ENCODE assay signal across 32 cellular contexts in the genomic region with DNA sequence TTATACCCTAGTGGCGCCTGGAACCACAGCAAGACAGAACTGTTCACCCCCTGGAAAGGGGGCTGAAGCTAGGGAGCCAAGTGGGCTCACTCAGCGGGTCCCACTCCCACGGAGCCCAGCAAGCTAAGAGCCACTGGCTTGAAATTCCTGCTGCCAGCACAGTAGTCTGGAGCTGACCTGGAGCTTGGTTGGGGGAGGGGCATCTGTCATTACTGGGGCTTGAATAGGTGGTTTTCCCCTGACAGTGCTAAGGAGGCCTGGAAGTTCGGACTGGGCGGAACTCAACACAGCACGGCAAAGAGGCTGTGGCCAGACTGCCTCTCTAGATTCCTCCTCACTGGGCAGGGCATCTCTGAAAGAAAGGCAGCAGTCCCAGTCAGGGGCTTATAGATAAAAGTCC. TPM values are rescaled to one million over a fixed set of nuclear protein-coding genes. Genes with fewer than 3 reads are reported as not detected.
"Had no signal": no experiment of that assay in that cellular context is flagged by ENCODE, and none has a peak within 500 bp of the region (broad histone marks: within the 10 kb centered on the region; RNA-seq: fewer than 3 reads in every experiment).

No MANE protein-coding gene starts in this region.

- H3K36me3 ChIP-seq: brain microvascular endothelial cell, esophagus muscularis mucosa, gastrocnemius medialis, heart left ventricle had no signal

- H3K9me3 Mint-ChIP-seq: activated CD8-positive, alpha-beta T cell treated with anti-CD3 and anti-CD28 coated beads for 36 hours; activated T-cell treated with anti-CD3 and anti-CD28 coated beads, Interleukin-2, amount 50 U/mL, for 4 hours; activated T-helper 17 cell treated with anti-CD3 and anti-CD28 coated beads, Interleukin-2, amount 50 U/mL, for 72 hours; central memory CD8-positive, alpha-beta T cell; dendritic cell treated with granulocyte-macrophage colony-stimulating factor and Interleukin-4, amounts not matched to agents 40 ng/mL and 50 ng/mL, for 4 days had no signal

- H3K4me1 Mint-ChIP-seq: activated T-helper 17 cell treated with anti-CD3 and anti-CD28 coated beads, Interleukin-2, amount 50 U/mL, for 72 hours; central memory CD8-positive, alpha-beta T cell had no signal

- H3K4me3 ChIP-seq: coronary artery, dorsolateral prefrontal cortex, esophagus muscularis mucosa, gastrocnemius medialis, heart left ventricle had no signal

- H3K4me3 Mint-ChIP-seq: activated CD8-positive, alpha-beta T cell treated with anti-CD3 and anti-CD28 coated beads for 36 hours; activated naive CD8-positive, alpha-beta T cell; activated T-cell treated with anti-CD3 and anti-CD28 coated beads, Interleukin-2, amount 50 U/mL, for 4 hours; activated T-helper 17 cell treated with anti-CD3 and anti-CD28 coated beads, Interleukin-2, amount 50 U/mL, for 72 hours; central memory CD8-positive, alpha-beta T cell; dendritic cell treated with granulocyte-macrophage colony-stimulating factor and Interleukin-4, amounts not matched to agents 40 ng/mL and 50 ng/mL, for 4 days had no signal

- DNase-seq: activated CD4-positive, alpha-beta T cell treated with anti-CD3 and anti-CD28 coated beads for 1 hour; activated CD4-positive, alpha-beta T cell treated with anti-CD3 and anti-CD28 coated beads for 4 hours; activated CD4-positive, alpha-beta T cell treated with anti-CD3 and anti-CD28 coated beads, Interleukin-2, amount 50 U/mL, for 1 hour; activated CD4-positive, alpha-beta T cell treated with anti-CD3 and anti-CD28 coated beads, Interleukin-2, amount 50 U/mL, for 48 hours; activated CD8-positive, alpha-beta memory T cell treated with anti-CD3 and anti-CD28 coated beads for 24 hours; activated CD8-positive, alpha-beta T cell treated with anti-CD3 and anti-CD28 coated beads for 36 hours; activated effector memory CD4-positive, alpha-beta T cell treated with Interleukin-2 at 50 U/mL for 16 hours; activated gamma-delta T cell treated with Interleukin-2 at 50 U/mL for 16 hours; activated naive CD4-positive, alpha-beta T cell treated with anti-CD3 and anti-CD28 coated beads, Interleukin-2, amount 50 U/mL, for 16 hours; activated naive CD4-positive, alpha-beta T cell treated with Interleukin-2 at 50 U/mL for 16 hours; activated T-cell treated with anti-CD3 and anti-CD28 coated beads, Interleukin-2, amount 50 U/mL, for 4 hours; amniotic stem cell; anterior cingulate cortex; brain microvascular endothelial cell; dorsolateral prefrontal cortex; effector memory CD4-positive, alpha-beta T cell; erythroblast; foreskin keratinocyte; gastrocnemius medialis; glutamatergic neuron; heart left ventricle; T-helper 2 cell had no signal

- H3K4me1 ChIP-seq: esophagus muscularis mucosa, foreskin keratinocyte, gastrocnemius medialis, heart left ventricle had no signal

- ATAC-seq: activated CD8-positive, alpha-beta T cell treated with anti-CD3 and anti-CD28 coated beads for 36 hours; activated T-cell treated with anti-CD3 and anti-CD28 coated beads, Interleukin-2, amount 50 U/mL, for 4 hours; activated T-helper 17 cell treated with anti-CD3 and anti-CD28 coated beads, Interleukin-2, amount 50 U/mL, for 72 hours; foreskin keratinocyte; gastrocnemius medialis; heart left ventricle had no signal

- H3K27me3 ChIP-seq: brain microvascular endothelial cell, foreskin keratinocyte, gastrocnemius medialis had no signal

- H3K36me3 Mint-ChIP-seq: activated naive CD8-positive, alpha-beta T cell had no signal

- H3K27ac ChIP-seq: brain microvascular endothelial cell, coronary artery, dorsolateral prefrontal cortex, esophagus muscularis mucosa, foreskin keratinocyte, gastrocnemius medialis, heart left ventricle had no signal

- H3K9me3 ChIP-seq: gastrocnemius medialis had no signal

- H3K27ac Mint-ChIP-seq: activated CD8-positive, alpha-beta T cell treated with anti-CD3 and anti-CD28 coated beads for 36 hours; activated naive CD8-positive, alpha-beta T cell; activated T-helper 17 cell treated with anti-CD3 and anti-CD28 coated beads, Interleukin-2, amount 50 U/mL, for 72 hours; dendritic cell treated with granulocyte-macrophage colony-stimulating factor and Interleukin-4, amounts not matched to agents 40 ng/mL and 50 ng/mL, for 4 days had no signal

RNA-seq across cellular contexts. Expression of gene BTNL3, which starts 19.5 kb away (rescaled TPM):
- total RNA-seq: activated CD8-positive, alpha-beta T cell treated with anti-CD3 and anti-CD28 coated beads for 36 hours; activated T-cell treated with anti-CD3 and anti-CD28 coated beads, Interleukin-2, amount 50 U/mL, for 4 hours; activated T-helper 17 cell treated with anti-CD3 and anti-CD28 coated beads, Interleukin-2, amount 50 U/mL, for 72 hours; astrocyte; bronchial epithelial cell; cardiac septum; foreskin keratinocyte; T-helper 1 cell treated with Interleukin-12 subunit alpha and Interleukin-12 subunit beta and Interleukin-4 antibody, amounts not matched to agents 30 ng/mL and 1 ng/mL, for 36 hours had no signal
- polyA plus RNA-seq: foreskin keratinocyte had no signal

RNA-seq across cellular contexts. Expression of gene BTNL9, which starts 31.9 kb away (rescaled TPM):
- total RNA-seq: activated CD8-positive, alpha-beta T cell treated with anti-CD3 and anti-CD28 coated beads for 36 hours; astrocyte; bronchial epithelial cell; T-helper 1 cell treated with Interleukin-12 subunit alpha and Interleukin-12 subunit beta and Interleukin-4 antibody, amounts not matched to agents 30 ng/mL and 1 ng/mL, for 36 hours had no signal
